29 cellular contexts compared by ENCODE assay signal in the genomic region with DNA sequence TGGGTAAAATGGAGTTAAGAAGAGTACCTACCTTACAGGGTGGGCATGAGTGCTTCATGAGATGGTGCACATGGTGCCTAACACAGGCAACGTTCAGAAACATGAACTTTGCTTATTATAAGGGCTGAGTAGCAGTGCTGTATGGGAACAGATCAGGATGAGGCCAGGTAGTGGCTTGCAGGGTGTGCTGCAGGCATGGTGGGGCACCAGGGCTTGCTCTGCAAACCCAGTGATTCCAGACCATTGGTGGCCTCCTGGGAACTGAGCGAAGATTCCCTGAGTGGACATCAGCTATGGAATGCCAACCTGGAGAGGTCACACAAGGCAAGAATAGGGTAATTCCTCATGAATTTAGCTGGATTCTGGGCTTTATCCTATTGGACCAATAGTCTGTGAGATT. TPM values are rescaled to one million over a fixed set of nuclear protein-coding genes. Genes with fewer than 3 reads are reported as not detected.
A peak's percentile ranks its signal among the peaks of the same experiment; 100 is the strongest.
DNase-seq lines count a peak whose midpoint lies in the region; ATAC-seq, FAIRE-seq and TF ChIP-seq lines count a peak whose summit lies in the region.
"Had no signal": no experiment of that assay in that cellular context is flagged by ENCODE, and none has a peak within 500 bp of the region (broad histone marks: within the 10 kb centered on the region; RNA-seq: fewer than 3 reads in every experiment).

No MANE protein-coding gene starts in this region.

- no peak for DNase-seq in right atrium auricular region (ENCODE audit: low spot score)
- DNase-seq in left ventricle myocardium inferior, result no peak
- no peak for DNase-seq in caudate nucleus (lab: John Stamatoyannopoulos, UW)
- peak; percentile 43 for DNase-seq in mesenteric fat pad (ENCODE audit: low spot score)
- DNase-seq in upper lobe of left lung, result no peak
- DNase-seq in SK-N-DZ (ENCODE audit: low spot score), result no peak
- DNase-seq in brain microvascular endothelial cell, result no peak
- DNase-seq in urothelium cell line (ENCODE audit: low spot score), result no peak
- DNase-seq: ACHN; activated CD4-positive, alpha-beta T cell treated with anti-CD3 and anti-CD28 coated beads for 1 hour; activated T-cell treated with anti-CD3 and anti-CD28 coated beads, Interleukin-2, amount 50 U/mL, for 4 hours; body of pancreas; DND-41; esophagus squamous epithelium; foreskin melanocyte; KBM-7; left cardiac atrium; mesenchymal stem cell; MG63; NCI-H1417 treated with DMSO at 0.1 percent for 48 hours; NCI-H2081; NCI-H2227 treated with DMSO at 0.1 percent for 48 hours; NCI-H526 treated with DMSO at 0.1 percent for 48 hours; SJCRH30; stimulated activated naive CD8-positive, alpha-beta T cell treated with anti-CD3 and anti-CD28 coated beads, Interleukin-15, amount 100 ng/mL, for 72 hours; trophoblast cell had no signal

- TF ChIP-seq POLR2A in upper lobe of left lung (IDR thresholded peaks at IDR 0.05), result no peak

- H3K27me3 ChIP-seq in right atrium auricular region (no peaks in the 10 kb centered on the region), left ventricle myocardium inferior (ENCODE audit: low read depth) (no peaks in the 10 kb centered on the region), upper lobe of left lung (no peaks in the 10 kb centered on the region), brain microvascular endothelial cell (replicated peaks) (no peaks in the 10 kb centered on the region)
- H3K27me3 ChIP-seq: BLaER1, body of pancreas, esophagus squamous epithelium, MG63, SJCRH30 had no signal

- peaks cover 0 to 76% of the 10 kb centered on the region in 2 donors for H3K4me1 ChIP-seq in right atrium auricular region
- peaks cover 59% of the 10 kb centered on the region for H3K4me1 ChIP-seq in left ventricle myocardium inferior
- H3K4me1 ChIP-seq in upper lobe of left lung, result peaks cover 28 to 40% (median 35%) of the 10 kb centered on the region in 4 donors

- H3K27ac ChIP-seq in right atrium auricular region (peak overlapping the region; percentile 86 to 93), left ventricle myocardium inferior (replicated peaks) (no peak overlapping the region), caudate nucleus (ENCODE audit: low read depth, low read length) (peak overlapping the region; percentile 24), upper lobe of left lung (peak overlapping the region in 3 of 4 donors; percentile 0 to 31 (median 26)), brain microvascular endothelial cell (no peak overlapping the region)
- H3K27ac ChIP-seq: BLaER1, body of pancreas, SJCRH30 had no signal

- H3K9me3 ChIP-seq in right atrium auricular region (no peaks in the 10 kb centered on the region), left ventricle myocardium inferior (replicated peaks) (no peaks in the 10 kb centered on the region), upper lobe of left lung (no peaks in the 10 kb centered on the region)
- H3K9me3 ChIP-seq: BLaER1, body of pancreas, esophagus squamous epithelium, MG63, SJCRH30 had no signal

- no peak for TF ChIP-seq EP300 in upper lobe of left lung (IDR thresholded peaks at IDR 0.05)

- no peak overlapping the region for H3K4me3 ChIP-seq in right atrium auricular region
- no peak overlapping the region for H3K4me3 ChIP-seq in left ventricle myocardium inferior
- H3K4me3 ChIP-seq in upper lobe of left lung, result no peak overlapping the region
- no peak overlapping the region for H3K4me3 ChIP-seq in brain microvascular endothelial cell (ENCODE audit: low read depth, low read length)
- H3K4me3 ChIP-seq: BLaER1, body of pancreas, esophagus squamous epithelium, MG63, SJCRH30, skin epidermis had no signal

- H3K36me3 ChIP-seq in right atrium auricular region (peaks cover 54% of the 10 kb centered on the region), left ventricle myocardium inferior (peaks cover 61% of the 10 kb centered on the region), upper lobe of left lung (peaks cover 4 to 78% (median 48%) of the 10 kb centered on the region in 4 donors), brain microvascular endothelial cell (replicated peaks) (peaks cover 29% of the 10 kb centered on the region)

- no peak for ATAC-seq in upper lobe of left lung (ENCODE audit: low FRiP score in 2 of 2)
- ATAC-seq: activated T-cell treated with anti-CD3 and anti-CD28 coated beads, Interleukin-2, amount 50 U/mL, for 4 hours; body of pancreas; left cardiac atrium; Panc1; stimulated activated naive CD8-positive, alpha-beta T cell treated with anti-CD3 and anti-CD28 coated beads, Interleukin-15, amount 100 ng/mL, for 72 hours had no signal

- 80 to 81% methylated on average over 2 of the region's 2 CpGs for WGBS in upper lobe of left lung, 2 donors

- in situ Hi-C loops in brain microvascular endothelial cell (cut with HindIII; ENCODE audit: low pct_ligation_motif_present, low sequenced_read_pairs), result no loop called here

- FAIRE-seq in urothelium cell line (lab: Jason Lieb, UNC), result no peak

- TF ChIP-seq CTCF in right atrium auricular region (IDR thresholded peaks at IDR 0.05) (no peak), left ventricle myocardium inferior (IDR thresholded peaks at IDR 0.05; ENCODE audit: borderline replicate concordance) (no peak), upper lobe of left lung (IDR thresholded peaks at IDR 0.05) (no peak), brain microvascular endothelial cell (IDR thresholded peaks at IDR 0.05; ENCODE audit: low read depth, low read length, missing control alignments) (no peak)

- intact Hi-C loops in left ventricle myocardium inferior (cut with micrococcal nuclease), result no loop called here

RNA-seq across cellular contexts. Expression of gene TMEM43, which starts 15.8 kb away (rescaled TPM):
- total RNA-seq in right atrium auricular region (100 to 1,000 TPM in 1 of 2 donors, 10 to 100 TPM in 1; 91.8 to 142 TPM), left ventricle myocardium inferior (44.4 TPM), mesenteric fat pad (99.3 TPM), upper lobe of left lung (100 to 1,000 TPM in 2 of 6 donors, 10 to 100 TPM in 4; 48.2 to 158 (median 87.7) TPM)
- 75.8 and 80.9 TPM in 2 replicates for polyA plus RNA-seq in SK-N-DZ (2014; cell fraction: cytosol; rRNA removed)
- 72.5 and 87.5 TPM in 2 replicates for polyA plus RNA-seq in SK-N-DZ (2014; cell fraction: nucleus; rRNA removed)

RNA-seq across cellular contexts. Expression of gene CHCHD4, which starts 16.0 kb away (rescaled TPM):
- total RNA-seq in right atrium auricular region (10 to 100 TPM; 24.3 to 32.3 TPM), left ventricle myocardium inferior (37.6 TPM), mesenteric fat pad (18.1 TPM), upper lobe of left lung (10 to 100 TPM in 3 of 6 donors, 1 to 10 TPM in 3; 2.1 to 13.2 (median 10.5) TPM)
- polyA plus RNA-seq in SK-N-DZ (2014; cell fraction: cytosol; rRNA removed), result 36.0 and 42.6 TPM in 2 replicates
- 19.9 and 26.3 TPM in 2 replicates for polyA plus RNA-seq in SK-N-DZ (2014; cell fraction: nucleus; rRNA removed)

RNA-seq across cellular contexts. Expression of gene XPC, which starts 37.7 kb away (rescaled TPM):
- total RNA-seq in right atrium auricular region (10 to 100 TPM; 15.7 to 18.3 TPM), left ventricle myocardium inferior (10.4 TPM), mesenteric fat pad (24.8 TPM), upper lobe of left lung (10 to 100 TPM; 33.8 to 87.0 (median 46.6) TPM)
- polyA plus RNA-seq in SK-N-DZ (2014; cell fraction: cytosol; rRNA removed), result 32.3 and 35.1 TPM in 2 replicates
- polyA plus RNA-seq in SK-N-DZ (2014; cell fraction: nucleus; rRNA removed), result 50.3 and 63.1 TPM in 2 replicates

RNA-seq across cellular contexts. Expression of gene LSM3, which starts 37.9 kb away (rescaled TPM):
- total RNA-seq in right atrium auricular region, result 10 to 100 TPM; 15.0 to 15.4 TPM
- 16.8 TPM for total RNA-seq in left ventricle myocardium inferior
- 10.0 TPM for total RNA-seq in mesenteric fat pad
- 10 to 100 TPM in 1 of 6 donors, 1 to 10 TPM in 5; 2.1 to 10.3 (median 8.6) TPM for total RNA-seq in upper lobe of left lung
- polyA plus RNA-seq in SK-N-DZ (2014; cell fraction: cytosol; rRNA removed), result 42.8 and 54.0 TPM in 2 replicates
- polyA plus RNA-seq in SK-N-DZ (2014; cell fraction: nucleus; rRNA removed), result 31.0 and 39.0 TPM in 2 replicates

Comparison
In these comparisons a context has a peak if more than half of its experiments do, and no peak if none do; other contexts are left out.
1. H3K27ac ChIP-seq: peak in right atrium auricular region (2 of 2), caudate nucleus (single experiment) and upper lobe of left lung (3 of 4); none in left ventricle myocardium inferior (single experiment) and brain microvascular endothelial cell (single experiment).